Comparison of ENCODE assay signal across 12 cellular contexts in the genomic region with DNA sequence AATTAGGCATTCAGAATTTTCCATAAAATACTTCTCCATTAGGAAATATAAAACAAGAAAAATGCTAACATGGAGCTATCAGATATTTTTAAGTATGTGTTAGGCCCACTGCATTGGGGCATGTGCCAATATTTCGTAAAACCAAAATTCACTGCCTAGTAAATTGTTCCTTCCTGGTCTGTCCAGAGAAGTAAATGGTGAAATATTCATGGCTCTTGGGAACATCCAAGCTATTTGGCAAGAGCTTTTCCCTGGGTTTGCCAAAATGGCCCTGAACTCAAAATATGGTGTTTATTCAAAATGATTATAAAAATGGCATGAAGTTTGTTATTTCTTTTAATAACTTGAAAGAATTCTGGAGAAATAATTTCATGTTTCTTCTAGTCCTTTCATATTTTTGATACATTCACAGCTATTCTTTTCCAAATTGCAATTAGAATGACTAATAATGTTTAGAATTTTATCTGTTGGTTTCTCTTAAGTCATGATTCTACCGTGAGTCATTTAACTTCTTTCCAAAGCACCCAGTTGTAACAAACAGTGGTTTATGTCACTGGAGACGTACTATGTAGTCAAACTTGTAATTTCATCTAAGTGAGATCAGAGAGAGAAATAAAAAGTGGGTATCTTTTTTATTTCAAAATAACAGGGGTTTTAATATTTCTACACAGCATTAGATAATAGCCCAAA. TPM values are rescaled to one million over a fixed set of nuclear protein-coding genes. Genes with fewer than 3 reads are reported as not detected.
A peak's percentile ranks its signal among the peaks of the same experiment; 100 is the strongest.
DNase-seq lines count a peak whose midpoint lies in the region; ATAC-seq, FAIRE-seq and TF ChIP-seq lines count a peak whose summit lies in the region.
"Had no signal": no experiment of that assay in that cellular context is flagged by ENCODE, and none has a peak within 500 bp of the region (broad histone marks: within the 10 kb centered on the region; RNA-seq: fewer than 3 reads in every experiment).

No MANE protein-coding gene starts in this region.

- H3K4me3 ChIP-seq in RWPE2 (ENCODE audit: severe bottlenecking) = no peak overlapping the region
- no peak overlapping the region for H3K4me3 ChIP-seq in sigmoid colon

- intact Hi-C loops in sigmoid colon (cut with DNase I) = loop anchor here (2.0 kb wide), 1 partner anchor 25 kb away; no protein-coding TSS in a partner anchor

- TF ChIP-seq POLR2A in sigmoid colon (IDR thresholded peaks at IDR 0.05) = no peak

- FAIRE-seq in D721Med (lab: Jason Lieb, UNC) = peak; percentile 16
- FAIRE-seq: G401.6 had no signal

- DNase-seq in D721Med (ENCODE audit: insufficient read length, low spot score) = no peak
- no peak for DNase-seq in RWPE2 (ENCODE audit: low spot score)
- peak; percentile 61 for DNase-seq in fibroblast of the conjunctiva (ENCODE audit: low read depth)
- peak; percentile 80 for DNase-seq in sigmoid colon
- no peak for DNase-seq in caudate nucleus (lab: John Stamatoyannopoulos, UW)
- DNase-seq in pons (ENCODE audit: low spot score) = no peak
- DNase-seq in inferior parietal cortex (ENCODE audit: extremely low spot score) = no peak
- DNase-seq in NCI-H128 (lab: John Stamatoyannopoulos, UW; ENCODE audit: unreplicated experiment) = no peak
- DNase-seq: activated effector memory CD4-positive, alpha-beta T cell treated with anti-CD3 and anti-CD28 coated beads, Interleukin-2, amount 50 U/mL, for 16 hours; head of caudate nucleus; NCI-H2171 had no signal

- H3K27ac ChIP-seq in RWPE2 (ENCODE audit: poor library complexity, severe bottlenecking) (peak overlapping the region; percentile 73), sigmoid colon (peak overlapping the region; percentile 54 to 68 (median 65)), caudate nucleus (ENCODE audit: low read depth, low read length) (no peak overlapping the region)

- TF ChIP-seq CTCF in D721Med (IDR thresholded peaks at IDR 0.05; ENCODE audit: insufficient read depth, missing control alignments) (no peak), RWPE2 (IDR thresholded peaks at IDR 0.05; ENCODE audit: poor library complexity, severe bottlenecking) (no peak), sigmoid colon (IDR thresholded peaks at IDR 0.05) (no peak)

- H3K9me3 ChIP-seq in RWPE2 (ENCODE audit: severe bottlenecking) = no peaks in the 10 kb centered on the region
- H3K9me3 ChIP-seq in sigmoid colon = no peaks in the 10 kb centered on the region

- peak; percentile 93 for ATAC-seq in RWPE2 (ENCODE audit: low read depth)

- H3K4me1 ChIP-seq in RWPE2 (ENCODE audit: insufficient read depth, poor library complexity, severe bottlenecking) = peaks cover 16% of the 10 kb centered on the region
- H3K4me1 ChIP-seq in sigmoid colon = peaks cover 0 to 20% (median 12%) of the 10 kb centered on the region in 4 donors

- H3K36me3 ChIP-seq in RWPE2 (ENCODE audit: low read depth) (no peaks in the 10 kb centered on the region), sigmoid colon (no peaks in the 10 kb centered on the region)

- peak in 1 of 4 donors; percentile 23 for TF ChIP-seq EP300 in sigmoid colon (IDR thresholded peaks at IDR 0.05)

- 78 to 81% methylated on average over 3 of the region's 3 CpGs for WGBS in sigmoid colon, 2 donors

- H3K27me3 ChIP-seq in RWPE2 (ENCODE audit: insufficient read depth, poor library complexity, severe bottlenecking) (no peaks in the 10 kb centered on the region), sigmoid colon (no peaks in the 10 kb centered on the region)

RNA-seq across cellular contexts. Expression of gene SLC19A2, which starts 25.7 kb away (rescaled TPM):
- total RNA-seq in sigmoid colon = 10 to 100 TPM; 21.0 to 31.3 (median 27.2) TPM
- 1 to 10 TPM; 1.2 to 5.2 (median 3.0) TPM for polyA plus RNA-seq in sigmoid colon

Comparison
In these comparisons a context has a peak if more than half of its experiments do, and no peak if none do; other contexts are left out.
1. DNase-seq: peak in fibroblast of the conjunctiva (single experiment) and sigmoid colon (single experiment); none in D721Med (single experiment), RWPE2 (single experiment), caudate nucleus (0 of 61), pons (single experiment), inferior parietal cortex (single experiment) and NCI-H128 (single experiment).